ENCODE assay signal across 13 cellular contexts in the genomic region with DNA sequence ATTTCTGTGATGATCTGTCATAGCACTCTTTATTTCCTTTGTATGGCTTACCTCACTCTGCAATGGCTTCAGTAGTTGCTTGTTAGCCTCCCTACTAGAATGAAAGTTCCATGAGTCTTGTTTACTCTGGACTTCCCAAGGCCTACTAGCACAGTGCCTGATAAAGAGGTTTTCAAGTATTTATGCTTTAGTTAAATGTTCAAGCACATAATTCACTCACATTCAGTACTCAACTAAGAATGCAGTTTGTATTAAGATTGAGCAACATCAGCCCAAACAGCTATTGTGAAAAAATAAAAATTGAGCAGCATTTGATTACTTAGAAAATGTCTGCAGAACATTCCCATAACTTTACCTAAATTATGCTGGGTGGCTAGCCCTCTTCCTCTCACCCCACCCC.
DNase-seq lines count a peak whose midpoint lies in the region; ATAC-seq and TF ChIP-seq lines count a peak whose summit lies in the region.
"Had no signal": no experiment of that assay in that cellular context is flagged by ENCODE, and none has a peak within 500 bp of the region (broad histone marks: within the 10 kb centered on the region; RNA-seq: fewer than 3 reads in every experiment).

No MANE protein-coding gene starts in this region.

- H3K9me3 ChIP-seq in left lung (no peaks in the 10 kb centered on the region), BE2C (no peaks in the 10 kb centered on the region)

- H3K27me3 ChIP-seq in left lung, result no peaks in the 10 kb centered on the region
- no peaks in the 10 kb centered on the region for H3K27me3 ChIP-seq in brain microvascular endothelial cell (replicated peaks)
- H3K27me3 ChIP-seq in BE2C, result no peaks in the 10 kb centered on the region
- H3K27me3 ChIP-seq: cardiac muscle cell had no signal

- H3K27ac ChIP-seq in 22Rv1, result 0 out of 2 replicates have a peak overlapping the region, but pooled peaks have one; percentile 1
- peak overlapping the region in 1 of 2 donors; percentile 10 for H3K27ac ChIP-seq in left lung
- H3K27ac ChIP-seq in brain microvascular endothelial cell, result no peak overlapping the region
- H3K27ac ChIP-seq: cardiac muscle cell had no signal

- no peak for ATAC-seq in activated naive CD8-positive, alpha-beta T cell treated with anti-CD3 and anti-CD28 coated beads, Interleukin-2, amount 10 ng/mL, durations not matched to agents 7 days and 5 days (ENCODE audit: low read depth)
- peak; percentile 84 for ATAC-seq in left lung
- ATAC-seq: PC-3 had no signal

- no peak overlapping the region for H3K4me3 Mint-ChIP-seq in activated naive CD8-positive, alpha-beta T cell treated with anti-CD3 and anti-CD28 coated beads, Interleukin-2, amount 10 ng/mL, durations not matched to agents 7 days and 5 days

- DNase-seq in EH (ENCODE audit: low read depth) (peak; percentile 63), left lung (no peak), brain microvascular endothelial cell (no peak), BE2C (no peak)
- DNase-seq in activated naive CD8-positive, alpha-beta T cell treated with anti-CD3 and anti-CD28 coated beads, Interleukin-2, amount 10 ng/mL, durations not matched to agents 7 days and 5 days, result no peak
- no peak for DNase-seq in stimulated activated CD4-positive, alpha-beta T cell treated with anti-CD3 and anti-CD28 coated beads, Interleukin-15, amount 100 ng/mL, for 24 hours
- DNase-seq in stimulated activated CD4-positive, alpha-beta T cell treated with anti-CD3 and anti-CD28 coated beads, Interleukin-2, amount 100 ng/mL, for 48 hours, result no peak
- DNase-seq: activated CD8-positive, alpha-beta memory T cell treated with anti-CD3 and anti-CD28 coated beads, Interleukin-2, amount 50 U/mL, for 4 hours; MM.1S; PC-3; stimulated activated CD8-positive, alpha-beta memory T cell treated with anti-CD3 and anti-CD28 coated beads, Interleukin-4, amount 100 ng/mL, for 48 hours had no signal

- no peaks in the 10 kb centered on the region for H3K27me3 Mint-ChIP-seq in activated naive CD8-positive, alpha-beta T cell treated with anti-CD3 and anti-CD28 coated beads, Interleukin-2, amount 10 ng/mL, durations not matched to agents 7 days and 5 days

- H3K36me3 ChIP-seq in left lung (peaks cover 0 to 10% of the 10 kb centered on the region in 2 donors), brain microvascular endothelial cell (replicated peaks) (no peaks in the 10 kb centered on the region), BE2C (no peaks in the 10 kb centered on the region)
- H3K36me3 ChIP-seq: cardiac muscle cell had no signal

- no peak overlapping the region for H3K4me3 ChIP-seq in left lung
- no peak overlapping the region for H3K4me3 ChIP-seq in brain microvascular endothelial cell (ENCODE audit: low read depth, low read length)
- no peak overlapping the region for H3K4me3 ChIP-seq in BE2C (ENCODE audit: low read depth, low read length)
- H3K4me3 ChIP-seq: cardiac muscle cell had no signal

- peak overlapping the region; percentile 64 for H3K27ac Mint-ChIP-seq in activated naive CD8-positive, alpha-beta T cell treated with anti-CD3 and anti-CD28 coated beads, Interleukin-2, amount 10 ng/mL, durations not matched to agents 7 days and 5 days

- TF ChIP-seq CTCF in 22Rv1 (IDR thresholded peaks at IDR 0.05) (no peak), left lung (IDR thresholded peaks at IDR 0.05) (no peak), brain microvascular endothelial cell (IDR thresholded peaks at IDR 0.05; ENCODE audit: low read depth, low read length, missing control alignments) (no peak), BE2C (IDR thresholded peaks at IDR 0.05; ENCODE audit: low read depth, low read length) (no peak)

- H3K4me1 ChIP-seq in left lung (peaks cover 4 to 7% of the 10 kb centered on the region in 2 donors), BE2C (no peaks in the 10 kb centered on the region)

- POLR2A ChIA-PET in activated naive CD8-positive, alpha-beta T cell treated with anti-CD3 and anti-CD28 coated beads, Interleukin-2, amount 10 ng/mL, durations not matched to agents 7 days and 5 days (lab: Charles Lee), result interaction anchor here (0.6 kb wide), 1 partner anchor 10 kb away, joined by 3 read pairs; no protein-coding TSS in a partner anchor

- H3K9me3 Mint-ChIP-seq in activated naive CD8-positive, alpha-beta T cell treated with anti-CD3 and anti-CD28 coated beads, Interleukin-2, amount 10 ng/mL, durations not matched to agents 7 days and 5 days, result peaks cover 5% of the 10 kb centered on the region

- intact Hi-C loops in left lung (cut with DNase I), result no loop called here

- in situ Hi-C loops in brain microvascular endothelial cell (cut with HindIII; ENCODE audit: low pct_ligation_motif_present, low sequenced_read_pairs), result no loop called here

- peaks cover 62% of the 10 kb centered on the region for H3K36me3 Mint-ChIP-seq in activated naive CD8-positive, alpha-beta T cell treated with anti-CD3 and anti-CD28 coated beads, Interleukin-2, amount 10 ng/mL, durations not matched to agents 7 days and 5 days

- peaks cover 35% of the 10 kb centered on the region for H3K4me1 Mint-ChIP-seq in activated naive CD8-positive, alpha-beta T cell treated with anti-CD3 and anti-CD28 coated beads, Interleukin-2, amount 10 ng/mL, durations not matched to agents 7 days and 5 days
